ENCODE assay signal across 8 cellular contexts in the genomic region with DNA sequence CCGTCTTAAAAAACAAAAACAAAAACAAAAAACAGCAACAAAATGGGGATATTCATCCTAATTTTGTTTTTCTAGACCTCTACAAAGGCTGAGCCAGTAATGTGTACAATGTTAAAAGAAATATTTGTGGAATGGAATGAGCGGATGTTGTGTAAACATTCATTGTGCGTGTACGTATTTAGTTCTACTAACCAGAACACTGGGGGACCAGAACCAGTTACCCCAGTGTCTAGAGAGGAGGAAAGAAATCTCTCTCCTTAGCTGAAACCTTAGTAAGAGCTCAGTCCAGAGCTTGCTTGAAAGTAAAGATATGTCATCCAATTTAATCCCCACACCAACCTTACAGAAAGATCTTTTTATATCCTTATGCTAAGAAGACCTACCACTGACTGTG.
A peak's percentile ranks its signal among the peaks of the same experiment; 100 is the strongest.
DNase-seq lines count a peak whose midpoint lies in the region; ATAC-seq and TF ChIP-seq lines count a peak whose summit lies in the region.

No MANE protein-coding gene starts in this region.

- intact Hi-C loops in Calu3 (cut with micrococcal nuclease; ENCODE audit: unreplicated experiment) (no loop called here), prostate gland (cut with DNase I) (no loop called here)

- 40 to 51% methylated on average over 4 of the region's 4 CpGs for WGBS in esophagus, 2 donors
- WGBS in prostate gland: 40% methylated on average over 4 of the region's 4 CpGs

- DNase-seq in Calu3 (no peak), SK-N-MC (ENCODE audit: low read depth, low spot score) (no peak), prostate gland (ENCODE audit: low spot score) (no peak), MV-4-11 (lab: John Stamatoyannopoulos, UW) (no peak), GM19238 (ENCODE audit: insufficient read length, low spot score) (no peak)

- no peaks in the 10 kb centered on the region for H3K27me3 Mint-ChIP-seq in Calu3 (ENCODE audit: unreplicated experiment)

- ATAC-seq in HG02884 (IDR thresholded peaks at IDR 0.05; ENCODE audit: unreplicated experiment): no peak
- no peak for ATAC-seq in GM19397 (IDR thresholded peaks at IDR 0.05; ENCODE audit: unreplicated experiment)

- peak overlapping the region; percentile 51 for H3K27ac Mint-ChIP-seq in Calu3 (ENCODE audit: unreplicated experiment)

- BruUV-seq in Calu3 (replicated peaks; lab: Mats Ljungman, UMichigan): no TSS peak

- peak overlapping the region; percentile 47 for H3K4me3 ChIP-seq in SK-N-MC
- H3K4me3 ChIP-seq in esophagus (ENCODE audit: low read depth in 1 of 2, low read length in 2 of 2): no peak overlapping the region
- H3K4me3 ChIP-seq in prostate gland: no peak overlapping the region

- no peak for TF ChIP-seq CTCF in Calu3 (IDR thresholded peaks at IDR 0.05; ENCODE audit: unreplicated experiment)
- TF ChIP-seq CTCF in prostate gland (IDR thresholded peaks at IDR 0.05): no peak

- no peaks in the 10 kb centered on the region for H3K9me3 ChIP-seq in SK-N-MC (ENCODE audit: low read depth, low read length)
- H3K9me3 ChIP-seq in esophagus (ENCODE audit: control insufficient read depth in 2 of 2, insufficient read depth in 1 of 2, low read depth in 1 of 2, low read length in 1 of 2): no peaks in the 10 kb centered on the region
- no peaks in the 10 kb centered on the region for H3K9me3 ChIP-seq in prostate gland

- H3K27me3 ChIP-seq in esophagus (ENCODE audit: control insufficient read depth in 1 of 2, insufficient read depth in 2 of 2, low read length in 2 of 2) (no peaks in the 10 kb centered on the region), prostate gland (replicated peaks; ENCODE audit: insufficient read depth) (no peaks in the 10 kb centered on the region)

- H3K36me3 ChIP-seq in SK-N-MC (ENCODE audit: insufficient read depth, low read length) (no peaks in the 10 kb centered on the region), esophagus (ENCODE audit: control insufficient read depth in 2 of 2, insufficient read depth in 2 of 2, low read length in 1 of 2) (no peaks in the 10 kb centered on the region), prostate gland (no peaks in the 10 kb centered on the region)

- no peaks in the 10 kb centered on the region for H3K9me3 Mint-ChIP-seq in Calu3 (ENCODE audit: low read depth, unreplicated experiment)

- no peak for TF ChIP-seq POLR2A in prostate gland (IDR thresholded peaks at IDR 0.05)

- no peak overlapping the region for H3K4me3 Mint-ChIP-seq in Calu3 (ENCODE audit: low read depth, unreplicated experiment)

- H3K4me1 Mint-ChIP-seq in Calu3 (ENCODE audit: low read depth, unreplicated experiment): peaks cover 52% of the 10 kb centered on the region

- CTCF ChIA-PET in Calu3 (lab: Charles Lee): no interaction called here

- no peak overlapping the region for H3K9ac ChIP-seq in SK-N-MC (ENCODE audit: insufficient read length)

- H3K4me1 ChIP-seq in esophagus (ENCODE audit: control insufficient read depth in 2 of 2, insufficient read depth in 2 of 2, low read length in 1 of 2): peaks cover 0 to 3% of the 10 kb centered on the region in 2 donors
- peaks cover 3% of the 10 kb centered on the region for H3K4me1 ChIP-seq in prostate gland (replicated peaks)

- H3K27ac ChIP-seq in SK-N-MC: peak overlapping the region; percentile 87
- peak overlapping the region; percentile 80 to 85 for H3K27ac ChIP-seq in esophagus (ENCODE audit: low read depth in 2 of 2, low read length in 1 of 2)
- H3K27ac ChIP-seq in prostate gland: peak overlapping the region; percentile 25 to 37

- H3K36me3 Mint-ChIP-seq in Calu3 (ENCODE audit: insufficient read depth, unreplicated experiment): no peaks in the 10 kb centered on the region

Comparison
In these comparisons a context has a peak if more than half of its experiments do, and no peak if none do; other contexts are left out.
1. H3K27ac ChIP-seq: peak in every context shown above with its lines; median percentile 87 in SK-N-MC; 82 in esophagus; 31 in prostate gland.